In genomic region chrX:43813898-43814297, GRCh38 we compare ENCODE assay signal across 10 cellular contexts.
DNase-seq lines count a peak whose midpoint lies in the region.
"Had no signal": no experiment of that assay in that cellular context is flagged by ENCODE, and none has a peak within 500 bp of the region (broad histone marks: within the 10 kb centered on the region; RNA-seq: fewer than 3 reads in every experiment).

No MANE protein-coding gene starts in this region.

- peak; percentile 4 to 26 for DNase-seq in NOMO-1 (lab: John Stamatoyannopoulos, UW; ENCODE audit: unreplicated experiment in 2 of 2)
- DNase-seq in NOMO-1 treated with dmso at 0.1 percent for 144 hours (lab: John Stamatoyannopoulos, UW; ENCODE audit: unreplicated experiment), result no peak
- DNase-seq in NAMALWA (ENCODE audit: low spot score), result peak; percentile 2
- peak; percentile 25 for DNase-seq in astrocyte of the hippocampus (ENCODE audit: low read depth, low spot score)
- peak; percentile 36 for DNase-seq in medulla oblongata (ENCODE audit: extremely low spot score)
- no peak for DNase-seq in NCI-H2029 treated with DMSO at 0.1 percent for 48 hours (lab: John Stamatoyannopoulos, UW)
- DNase-seq in ureter (ENCODE audit: low spot score), result no peak
- DNase-seq in activated CD4-positive, CD25-positive, alpha-beta regulatory T cell (lab: John Stamatoyannopoulos, UW), result no peak
- DNase-seq: naive B cell, NCI-H774 had no signal

Comparison
In these comparisons a context has a peak if more than half of its experiments do, and no peak if none do; other contexts are left out.
1. DNase-seq: peak in NOMO-1 (2 of 2), NAMALWA (single experiment), astrocyte of the hippocampus (single experiment) and medulla oblongata (single experiment); none in NOMO-1 treated with dmso at 0.1 percent for 144 hours (single experiment), NCI-H2029 treated with DMSO at 0.1 percent for 48 hours (single experiment), ureter (single experiment) and activated CD4-positive, CD25-positive, alpha-beta regulatory T cell (0 of 4).